Comparison of ENCODE assay signal across 11 cellular contexts in genomic region chr2:231651561-231651960, GRCh38. TPM values are rescaled to one million over a fixed set of nuclear protein-coding genes. Genes with fewer than 3 reads are reported as not detected.
"Had no signal": no experiment of that assay in that cellular context is flagged by ENCODE, and none has a peak within 500 bp of the region (broad histone marks: within the 10 kb centered on the region; RNA-seq: fewer than 3 reads in every experiment).

No MANE protein-coding gene starts in this region.

RNA-seq across cellular contexts. Expression of gene TEX44, which starts 58.9 kb away (rescaled TPM):
- total RNA-seq: activated CD8-positive, alpha-beta T cell treated with anti-CD3 and anti-CD28 coated beads, Interleukin-2, amount 10 ng/mL, durations not matched to agents 7 days and 5 days; activated naive CD8-positive, alpha-beta T cell treated with anti-CD3 and anti-CD28 coated beads, Interleukin-2, amount 10 ng/mL, durations not matched to agents 7 days and 5 days; ascending aorta; body of pancreas; bronchial epithelial cell; chondrocyte; LHCN-M2; M059J; PC-3; SJCRH30; WTC11 had no signal
